ENCODE assay signal across 1 cellular context in the genomic region with DNA sequence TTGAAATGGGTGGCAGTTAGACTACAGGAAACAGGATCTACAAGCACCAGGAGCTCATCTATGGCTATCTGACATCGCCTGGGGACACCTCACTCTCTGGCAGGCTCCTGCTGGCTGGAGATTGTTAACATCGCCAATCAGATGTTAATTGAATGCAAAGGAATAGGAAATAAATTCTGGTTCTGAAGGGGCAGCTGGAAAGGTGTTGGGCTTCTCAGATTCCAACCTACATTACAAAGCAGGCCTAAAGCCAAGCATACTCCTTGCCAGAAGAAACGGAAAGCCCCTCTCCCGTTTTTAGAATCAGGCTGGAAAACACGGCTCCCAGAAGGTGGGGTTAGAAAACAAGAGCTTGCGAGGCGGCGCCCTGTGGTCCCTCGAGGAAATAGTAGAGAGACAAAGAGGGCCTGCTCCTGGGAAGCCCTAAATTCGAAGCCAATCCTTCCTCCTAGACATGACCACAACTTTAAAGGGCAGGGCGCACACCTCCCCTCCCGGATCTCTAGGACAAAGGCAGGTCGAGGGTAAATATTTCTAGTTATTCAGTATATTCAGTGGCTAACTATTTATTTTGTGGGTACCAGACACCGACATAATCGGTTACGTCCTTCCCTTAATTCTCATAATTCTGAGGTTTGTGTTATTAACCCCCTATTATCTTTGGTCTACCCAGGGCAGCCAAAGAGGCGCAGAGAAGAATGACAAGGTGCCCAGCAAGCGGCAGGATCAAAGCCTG.
TF ChIP-seq lines count a peak whose summit lies in the region.

No MANE protein-coding gene starts in this region.

TF ChIP-seq in K562, 482 proteins besides CTCF, POLR2A, EP300 and RAD21 (continued from another document):
- TF ChIP-seq, protein P1, sequence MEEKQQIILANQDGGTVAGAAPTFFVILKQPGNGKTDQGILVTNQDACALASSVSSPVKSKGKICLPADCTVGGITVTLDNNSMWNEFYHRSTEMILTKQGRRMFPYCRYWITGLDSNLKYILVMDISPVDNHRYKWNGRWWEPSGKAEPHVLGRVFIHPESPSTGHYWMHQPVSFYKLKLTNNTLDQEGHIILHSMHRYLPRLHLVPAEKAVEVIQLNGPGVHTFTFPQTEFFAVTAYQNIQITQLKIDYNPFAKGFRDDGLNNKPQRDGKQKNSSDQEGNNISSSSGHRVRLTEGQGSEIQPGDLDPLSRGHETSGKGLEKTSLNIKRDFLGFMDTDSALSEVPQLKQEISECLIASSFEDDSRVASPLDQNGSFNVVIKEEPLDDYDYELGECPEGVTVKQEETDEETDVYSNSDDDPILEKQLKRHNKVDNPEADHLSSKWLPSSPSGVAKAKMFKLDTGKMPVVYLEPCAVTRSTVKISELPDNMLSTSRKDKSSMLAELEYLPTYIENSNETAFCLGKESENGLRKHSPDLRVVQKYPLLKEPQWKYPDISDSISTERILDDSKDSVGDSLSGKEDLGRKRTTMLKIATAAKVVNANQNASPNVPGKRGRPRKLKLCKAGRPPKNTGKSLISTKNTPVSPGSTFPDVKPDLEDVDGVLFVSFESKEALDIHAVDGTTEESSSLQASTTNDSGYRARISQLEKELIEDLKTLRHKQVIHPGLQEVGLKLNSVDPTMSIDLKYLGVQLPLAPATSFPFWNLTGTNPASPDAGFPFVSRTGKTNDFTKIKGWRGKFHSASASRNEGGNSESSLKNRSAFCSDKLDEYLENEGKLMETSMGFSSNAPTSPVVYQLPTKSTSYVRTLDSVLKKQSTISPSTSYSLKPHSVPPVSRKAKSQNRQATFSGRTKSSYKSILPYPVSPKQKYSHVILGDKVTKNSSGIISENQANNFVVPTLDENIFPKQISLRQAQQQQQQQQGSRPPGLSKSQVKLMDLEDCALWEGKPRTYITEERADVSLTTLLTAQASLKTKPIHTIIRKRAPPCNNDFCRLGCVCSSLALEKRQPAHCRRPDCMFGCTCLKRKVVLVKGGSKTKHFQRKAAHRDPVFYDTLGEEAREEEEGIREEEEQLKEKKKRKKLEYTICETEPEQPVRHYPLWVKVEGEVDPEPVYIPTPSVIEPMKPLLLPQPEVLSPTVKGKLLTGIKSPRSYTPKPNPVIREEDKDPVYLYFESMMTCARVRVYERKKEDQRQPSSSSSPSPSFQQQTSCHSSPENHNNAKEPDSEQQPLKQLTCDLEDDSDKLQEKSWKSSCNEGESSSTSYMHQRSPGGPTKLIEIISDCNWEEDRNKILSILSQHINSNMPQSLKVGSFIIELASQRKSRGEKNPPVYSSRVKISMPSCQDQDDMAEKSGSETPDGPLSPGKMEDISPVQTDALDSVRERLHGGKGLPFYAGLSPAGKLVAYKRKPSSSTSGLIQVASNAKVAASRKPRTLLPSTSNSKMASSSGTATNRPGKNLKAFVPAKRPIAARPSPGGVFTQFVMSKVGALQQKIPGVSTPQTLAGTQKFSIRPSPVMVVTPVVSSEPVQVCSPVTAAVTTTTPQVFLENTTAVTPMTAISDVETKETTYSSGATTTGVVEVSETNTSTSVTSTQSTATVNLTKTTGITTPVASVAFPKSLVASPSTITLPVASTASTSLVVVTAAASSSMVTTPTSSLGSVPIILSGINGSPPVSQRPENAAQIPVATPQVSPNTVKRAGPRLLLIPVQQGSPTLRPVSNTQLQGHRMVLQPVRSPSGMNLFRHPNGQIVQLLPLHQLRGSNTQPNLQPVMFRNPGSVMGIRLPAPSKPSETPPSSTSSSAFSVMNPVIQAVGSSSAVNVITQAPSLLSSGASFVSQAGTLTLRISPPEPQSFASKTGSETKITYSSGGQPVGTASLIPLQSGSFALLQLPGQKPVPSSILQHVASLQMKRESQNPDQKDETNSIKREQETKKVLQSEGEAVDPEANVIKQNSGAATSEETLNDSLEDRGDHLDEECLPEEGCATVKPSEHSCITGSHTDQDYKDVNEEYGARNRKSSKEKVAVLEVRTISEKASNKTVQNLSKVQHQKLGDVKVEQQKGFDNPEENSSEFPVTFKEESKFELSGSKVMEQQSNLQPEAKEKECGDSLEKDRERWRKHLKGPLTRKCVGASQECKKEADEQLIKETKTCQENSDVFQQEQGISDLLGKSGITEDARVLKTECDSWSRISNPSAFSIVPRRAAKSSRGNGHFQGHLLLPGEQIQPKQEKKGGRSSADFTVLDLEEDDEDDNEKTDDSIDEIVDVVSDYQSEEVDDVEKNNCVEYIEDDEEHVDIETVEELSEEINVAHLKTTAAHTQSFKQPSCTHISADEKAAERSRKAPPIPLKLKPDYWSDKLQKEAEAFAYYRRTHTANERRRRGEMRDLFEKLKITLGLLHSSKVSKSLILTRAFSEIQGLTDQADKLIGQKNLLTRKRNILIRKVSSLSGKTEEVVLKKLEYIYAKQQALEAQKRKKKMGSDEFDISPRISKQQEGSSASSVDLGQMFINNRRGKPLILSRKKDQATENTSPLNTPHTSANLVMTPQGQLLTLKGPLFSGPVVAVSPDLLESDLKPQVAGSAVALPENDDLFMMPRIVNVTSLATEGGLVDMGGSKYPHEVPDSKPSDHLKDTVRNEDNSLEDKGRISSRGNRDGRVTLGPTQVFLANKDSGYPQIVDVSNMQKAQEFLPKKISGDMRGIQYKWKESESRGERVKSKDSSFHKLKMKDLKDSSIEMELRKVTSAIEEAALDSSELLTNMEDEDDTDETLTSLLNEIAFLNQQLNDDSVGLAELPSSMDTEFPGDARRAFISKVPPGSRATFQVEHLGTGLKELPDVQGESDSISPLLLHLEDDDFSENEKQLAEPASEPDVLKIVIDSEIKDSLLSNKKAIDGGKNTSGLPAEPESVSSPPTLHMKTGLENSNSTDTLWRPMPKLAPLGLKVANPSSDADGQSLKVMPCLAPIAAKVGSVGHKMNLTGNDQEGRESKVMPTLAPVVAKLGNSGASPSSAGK (IDR thresholded peaks at IDR 0.05), result peak; percentile 70
- TF ChIP-seq TBP (optimal IDR thresholded peaks at IDR 0.05; ENCODE audit: low read depth, low read length) (peak; percentile 9), ZFX (CRISPR knock-in tag; IDR thresholded peaks at IDR 0.05) (peak; percentile 26), CBFA2T2 (conservative IDR thresholded peaks at IDR 0.05) (0 out of 2 replicates have a peak, but pooled peaks have one; percentile 33), JUN (IDR thresholded peaks at IDR 0.05; ENCODE audit: borderline replicate concordance, low read depth, low read length) (no peak), JUN (CRISPR knock-in tag; IDR thresholded peaks at IDR 0.05; ENCODE audit: borderline replicate concordance) (no peak), RBFOX2 (IDR thresholded peaks at IDR 0.05; ENCODE audit: low read depth, low read length) (no peak), CBFA2T3 (IDR thresholded peaks at IDR 0.05) (peak; percentile 60), ZNF347 (CRISPR knock-in tag; IDR thresholded peaks at IDR 0.05; ENCODE audit: low read depth) (no peak), ZNF212 (CRISPR knock-in tag; IDR thresholded peaks at IDR 0.05) (no peak), TAL1 (IDR thresholded peaks at IDR 0.05) (peak; percentile 38; the same call in 1 of the 2 replicates), CHCHD3 (CRISPR knock-in tag; IDR thresholded peaks at IDR 0.05) (no peak), L3MBTL2 (IDR thresholded peaks at IDR 0.05) (peak; percentile 71), TEAD4 (IDR thresholded peaks at IDR 0.05; ENCODE audit: low read length) (0 out of 2 replicates have a peak, but pooled peaks have one; percentile 22), TEAD4 (CRISPR knock-in tag; IDR thresholded peaks at IDR 0.05; ENCODE audit: borderline replicate concordance) (no peak)
- TF ChIP-seq, protein P2, sequence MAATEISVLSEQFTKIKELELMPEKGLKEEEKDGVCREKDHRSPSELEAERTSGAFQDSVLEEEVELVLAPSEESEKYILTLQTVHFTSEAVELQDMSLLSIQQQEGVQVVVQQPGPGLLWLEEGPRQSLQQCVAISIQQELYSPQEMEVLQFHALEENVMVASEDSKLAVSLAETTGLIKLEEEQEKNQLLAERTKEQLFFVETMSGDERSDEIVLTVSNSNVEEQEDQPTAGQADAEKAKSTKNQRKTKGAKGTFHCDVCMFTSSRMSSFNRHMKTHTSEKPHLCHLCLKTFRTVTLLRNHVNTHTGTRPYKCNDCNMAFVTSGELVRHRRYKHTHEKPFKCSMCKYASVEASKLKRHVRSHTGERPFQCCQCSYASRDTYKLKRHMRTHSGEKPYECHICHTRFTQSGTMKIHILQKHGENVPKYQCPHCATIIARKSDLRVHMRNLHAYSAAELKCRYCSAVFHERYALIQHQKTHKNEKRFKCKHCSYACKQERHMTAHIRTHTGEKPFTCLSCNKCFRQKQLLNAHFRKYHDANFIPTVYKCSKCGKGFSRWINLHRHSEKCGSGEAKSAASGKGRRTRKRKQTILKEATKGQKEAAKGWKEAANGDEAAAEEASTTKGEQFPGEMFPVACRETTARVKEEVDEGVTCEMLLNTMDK (IDR thresholded peaks at IDR 0.05; ENCODE audit: borderline replicate concordance, insufficient read depth, low read depth, low read length, poor library complexity, severe bottlenecking), result peak; percentile 11
- TF ChIP-seq, protein P3, sequence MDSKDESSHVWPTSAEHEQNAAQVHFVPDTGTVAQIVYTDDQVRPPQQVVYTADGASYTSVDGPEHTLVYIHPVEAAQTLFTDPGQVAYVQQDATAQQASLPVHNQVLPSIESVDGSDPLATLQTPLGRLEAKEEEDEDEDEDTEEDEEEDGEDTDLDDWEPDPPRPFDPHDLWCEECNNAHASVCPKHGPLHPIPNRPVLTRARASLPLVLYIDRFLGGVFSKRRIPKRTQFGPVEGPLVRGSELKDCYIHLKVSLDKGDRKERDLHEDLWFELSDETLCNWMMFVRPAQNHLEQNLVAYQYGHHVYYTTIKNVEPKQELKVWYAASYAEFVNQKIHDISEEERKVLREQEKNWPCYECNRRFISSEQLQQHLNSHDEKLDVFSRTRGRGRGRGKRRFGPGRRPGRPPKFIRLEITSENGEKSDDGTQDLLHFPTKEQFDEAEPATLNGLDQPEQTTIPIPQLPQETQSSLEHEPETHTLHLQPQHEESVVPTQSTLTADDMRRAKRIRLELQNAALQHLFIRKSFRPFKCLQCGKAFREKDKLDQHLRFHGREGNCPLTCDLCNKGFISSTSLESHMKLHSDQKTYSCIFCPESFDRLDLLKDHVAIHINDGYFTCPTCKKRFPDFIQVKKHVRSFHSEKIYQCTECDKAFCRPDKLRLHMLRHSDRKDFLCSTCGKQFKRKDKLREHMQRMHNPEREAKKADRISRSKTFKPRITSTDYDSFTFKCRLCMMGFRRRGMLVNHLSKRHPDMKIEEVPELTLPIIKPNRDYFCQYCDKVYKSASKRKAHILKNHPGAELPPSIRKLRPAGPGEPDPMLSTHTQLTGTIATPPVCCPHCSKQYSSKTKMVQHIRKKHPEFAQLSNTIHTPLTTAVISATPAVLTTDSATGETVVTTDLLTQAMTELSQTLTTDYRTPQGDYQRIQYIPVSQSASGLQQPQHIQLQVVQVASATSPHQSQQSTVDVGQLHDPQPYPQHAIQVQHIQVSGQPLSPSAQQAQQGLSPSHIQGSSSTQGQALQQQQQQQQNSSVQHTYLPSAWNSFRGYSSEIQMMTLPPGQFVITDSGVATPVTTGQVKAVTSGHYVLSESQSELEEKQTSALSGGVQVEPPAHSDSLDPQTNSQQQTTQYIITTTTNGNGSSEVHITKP (IDR thresholded peaks at IDR 0.05; ENCODE audit: partially characterized antibody), result peak; percentile 60
